Comparison of ENCODE assay signal across 8 cellular contexts in genomic region chr7:137898839-137899681, GRCh38. TPM values are rescaled to one million over a fixed set of nuclear protein-coding genes. Genes with fewer than 3 reads are reported as not detected.
DNase-seq lines count a peak whose midpoint lies in the region; ATAC-seq, FAIRE-seq and TF ChIP-seq lines count a peak whose summit lies in the region.

No MANE protein-coding gene starts in this region.

- 4% methylated on average over 13 of the region's 14 CpGs for WGBS in HUES64

- peak; percentile 97 for TF ChIP-seq CTCF in D721Med (IDR thresholded peaks at IDR 0.05; ENCODE audit: insufficient read depth, missing control alignments)
- peak; percentile 96 to 99 for TF ChIP-seq CTCF in fibroblast of lung (conservative IDR thresholded peaks at IDR 0.05 in 1 of 2, IDR thresholded peaks at IDR 0.05 in 1 of 2; ENCODE audit: low read depth in 1 of 2, low read length in 2 of 2)
- TF ChIP-seq CTCF in nephron (IDR thresholded peaks at IDR 0.05; ENCODE audit: unreplicated experiment in 3 of 3), result peak; percentile 88 to 91 (median 91)

- no peaks in the 10 kb centered on the region for H3K9me3 Mint-ChIP-seq in activated T-cell treated with anti-CD3 and anti-CD28 coated beads, Interleukin-2, amount 50 U/mL, for 24 hours
- no peaks in the 10 kb centered on the region for H3K9me3 Mint-ChIP-seq in nephron
- no peaks in the 10 kb centered on the region for H3K9me3 Mint-ChIP-seq in stimulated activated naive B cell treated with anti-CD40 and anti-IgM and Interleukin-4, amounts not matched to agents 10 μg/mL and 1 μg/mL and 100 μg/mL, for 72 hours

- H3K36me3 ChIP-seq in HUES64 (ENCODE audit: insufficient read depth, low read length) (peaks cover 72% of the 10 kb centered on the region), fibroblast of lung (ENCODE audit: control insufficient read depth, insufficient read depth, low read length) (peaks cover 24% of the 10 kb centered on the region)

- H3K4me1 ChIP-seq in HUES64 (ENCODE audit: insufficient read depth, low read length) (peaks cover 11% of the 10 kb centered on the region), fibroblast of lung (ENCODE audit: control insufficient read depth, extremely low read depth, insufficient read depth, low read length) (no peaks in the 10 kb centered on the region)

- no peaks in the 10 kb centered on the region for H3K79me2 ChIP-seq in fibroblast of lung (ENCODE audit: control insufficient read depth, insufficient read depth, low read length)

- H3K27me3 ChIP-seq in HUES64 (ENCODE audit: insufficient read depth, low read length) (no peaks in the 10 kb centered on the region), fibroblast of lung (ENCODE audit: control insufficient read depth, insufficient read depth, low read length) (no peaks in the 10 kb centered on the region)

- H3K4me3 Mint-ChIP-seq in activated T-cell treated with anti-CD3 and anti-CD28 coated beads, Interleukin-2, amount 50 U/mL, for 24 hours, result peak overlapping the region; percentile 10
- H3K4me3 Mint-ChIP-seq in nephron, result no peak overlapping the region
- peak overlapping the region; percentile 70 to 75 for H3K4me3 Mint-ChIP-seq in stimulated activated naive B cell treated with anti-CD40 and anti-IgM and Interleukin-4, amounts not matched to agents 10 μg/mL and 1 μg/mL and 100 μg/mL, for 72 hours

- no peaks in the 10 kb centered on the region for H3K27me3 Mint-ChIP-seq in activated T-cell treated with anti-CD3 and anti-CD28 coated beads, Interleukin-2, amount 50 U/mL, for 24 hours
- H3K27me3 Mint-ChIP-seq in nephron (ENCODE audit: low read depth), result no peaks in the 10 kb centered on the region
- no peaks in the 10 kb centered on the region for H3K27me3 Mint-ChIP-seq in stimulated activated naive B cell treated with anti-CD40 and anti-IgM and Interleukin-4, amounts not matched to agents 10 μg/mL and 1 μg/mL and 100 μg/mL, for 72 hours

- H4K20me1 ChIP-seq in fibroblast of lung (ENCODE audit: control insufficient read depth, extremely low read depth, insufficient read depth, low read length), result no peaks in the 10 kb centered on the region

- H3K27ac Mint-ChIP-seq in activated T-cell treated with anti-CD3 and anti-CD28 coated beads, Interleukin-2, amount 50 U/mL, for 24 hours, result peak overlapping the region; percentile 68
- no peak overlapping the region for H3K27ac Mint-ChIP-seq in nephron
- peak overlapping the region; percentile 86 for H3K27ac Mint-ChIP-seq in stimulated activated naive B cell treated with anti-CD40 and anti-IgM and Interleukin-4, amounts not matched to agents 10 μg/mL and 1 μg/mL and 100 μg/mL, for 72 hours

- DNase-seq in D721Med (ENCODE audit: insufficient read length, low spot score), result no peak
- peak; percentile 86 for DNase-seq in OCI-M2 (lab: John Stamatoyannopoulos, UW; ENCODE audit: unreplicated experiment)
- DNase-seq in activated T-cell treated with anti-CD3 and anti-CD28 coated beads, Interleukin-2, amount 50 U/mL, for 24 hours, result peak; percentile 85
- peak; percentile 58 to 70 for DNase-seq in fibroblast of lung (ENCODE audit: low read depth in 2 of 2)
- DNase-seq in stimulated activated naive B cell treated with anti-CD40 and anti-IgM and Interleukin-4, amounts not matched to agents 10 μg/mL and 1 μg/mL and 100 μg/mL, for 72 hours, result peak; percentile 68

- H3K27ac ChIP-seq in HUES64 (ENCODE audit: low read depth, low read length), result peak overlapping the region; percentile 70; the same call in 1 of the 2 replicates
- H3K27ac ChIP-seq in fibroblast of lung (ENCODE audit: insufficient read depth, low read length), result peak overlapping the region; percentile 17

- H3K9ac ChIP-seq in HUES64 (ENCODE audit: low read depth, low read length), result no peak overlapping the region
- H3K9ac ChIP-seq in fibroblast of lung (ENCODE audit: insufficient read depth, low read length), result no peak overlapping the region

- H2AFZ ChIP-seq in fibroblast of lung (ENCODE audit: low read length), result no peak overlapping the region

- 0 out of 2 replicates have a peak overlapping the region, but pooled peaks have one; percentile 15 for H3K4me3 ChIP-seq in HUES64 (ENCODE audit: low read length)
- no peak overlapping the region for H3K4me3 ChIP-seq in fibroblast of lung (replicated peaks in 1 of 4; ENCODE audit: control extremely low read depth in 1 of 4, insufficient read depth in 1 of 4, low read depth in 3 of 4, low read length in 4 of 4)

- H3K9me3 ChIP-seq in HUES64 (ENCODE audit: insufficient read depth, low read depth, low read length) (no peaks in the 10 kb centered on the region), fibroblast of lung (ENCODE audit: control insufficient read depth, insufficient read depth, low read depth, low read length) (no peaks in the 10 kb centered on the region)

- no peak for FAIRE-seq in D721Med (lab: Jason Lieb, UNC)

- peaks cover 40% of the 10 kb centered on the region for H3K4me1 Mint-ChIP-seq in activated T-cell treated with anti-CD3 and anti-CD28 coated beads, Interleukin-2, amount 50 U/mL, for 24 hours (ENCODE audit: low read depth)
- H3K4me1 Mint-ChIP-seq in nephron, result peaks cover 5% of the 10 kb centered on the region
- H3K4me1 Mint-ChIP-seq in stimulated activated naive B cell treated with anti-CD40 and anti-IgM and Interleukin-4, amounts not matched to agents 10 μg/mL and 1 μg/mL and 100 μg/mL, for 72 hours, result peaks cover 18 to 59% of the 10 kb centered on the region in 2 donors

- peak; percentile 65 for ATAC-seq in GM21526 (IDR thresholded peaks at IDR 0.05; ENCODE audit: low FRiP score, unreplicated experiment)
- peak; percentile 84 to 87 for ATAC-seq in stimulated activated naive B cell treated with anti-CD40 and anti-IgM and Interleukin-4, amounts not matched to agents 10 μg/mL and 1 μg/mL and 100 μg/mL, for 72 hours (replicated peaks)

- H3K36me3 Mint-ChIP-seq in activated T-cell treated with anti-CD3 and anti-CD28 coated beads, Interleukin-2, amount 50 U/mL, for 24 hours (ENCODE audit: low read depth), result peaks cover 76% of the 10 kb centered on the region
- H3K36me3 Mint-ChIP-seq in nephron (ENCODE audit: low read depth), result peaks cover 69% of the 10 kb centered on the region
- peaks cover 26 to 47% of the 10 kb centered on the region in 2 donors for H3K36me3 Mint-ChIP-seq in stimulated activated naive B cell treated with anti-CD40 and anti-IgM and Interleukin-4, amounts not matched to agents 10 μg/mL and 1 μg/mL and 100 μg/mL, for 72 hours

- H3K4me2 ChIP-seq in fibroblast of lung (ENCODE audit: extremely low read depth, insufficient read depth, low read length), result no peak overlapping the region

RNA-seq across cellular contexts. Expression of gene DGKI, which starts 52.3 kb away (rescaled TPM):
- polyA plus RNA-seq in HUES64 (2013, experiment 1 of 2), result 0.75 TPM
- polyA plus RNA-seq in HUES64 (2013, experiment 2 of 2), result 1.1 TPM
- 1.3 and 2.1 TPM in 2 replicates for total RNA-seq in fibroblast of lung
- polyA plus RNA-seq in fibroblast of lung, result 0.74 and 0.84 TPM in 2 replicates
- 0.43 and 0.78 TPM in 2 replicates for polyA plus RNA-seq in fibroblast of lung (2012)
- polyA minus RNA-seq in fibroblast of lung (ENCODE audit: low replicate concordance), result 0.11 and 0.16 TPM in 2 replicates

Comparison
In these comparisons a context has a peak if more than half of its experiments do, and no peak if none do; other contexts are left out.
1. H3K27ac Mint-ChIP-seq: peak in activated T-cell treated with anti-CD3 and anti-CD28 coated beads, Interleukin-2, amount 50 U/mL, for 24 hours (single experiment) and stimulated activated naive B cell treated with anti-CD40 and anti-IgM and Interleukin-4, amounts not matched to agents 10 μg/mL and 1 μg/mL and 100 μg/mL, for 72 hours (single experiment); none in nephron (0 of 3).
2. H3K4me3 Mint-ChIP-seq: peak in activated T-cell treated with anti-CD3 and anti-CD28 coated beads, Interleukin-2, amount 50 U/mL, for 24 hours (single experiment) and stimulated activated naive B cell treated with anti-CD40 and anti-IgM and Interleukin-4, amounts not matched to agents 10 μg/mL and 1 μg/mL and 100 μg/mL, for 72 hours (2 of 2); none in nephron (0 of 3).
3. Peak in every context shown above with its lines, with median percentiles within 50 percentile points of each other: CTCF ChIP-seq.